ENCODE assay signal across 8 cellular contexts in the genomic region with DNA sequence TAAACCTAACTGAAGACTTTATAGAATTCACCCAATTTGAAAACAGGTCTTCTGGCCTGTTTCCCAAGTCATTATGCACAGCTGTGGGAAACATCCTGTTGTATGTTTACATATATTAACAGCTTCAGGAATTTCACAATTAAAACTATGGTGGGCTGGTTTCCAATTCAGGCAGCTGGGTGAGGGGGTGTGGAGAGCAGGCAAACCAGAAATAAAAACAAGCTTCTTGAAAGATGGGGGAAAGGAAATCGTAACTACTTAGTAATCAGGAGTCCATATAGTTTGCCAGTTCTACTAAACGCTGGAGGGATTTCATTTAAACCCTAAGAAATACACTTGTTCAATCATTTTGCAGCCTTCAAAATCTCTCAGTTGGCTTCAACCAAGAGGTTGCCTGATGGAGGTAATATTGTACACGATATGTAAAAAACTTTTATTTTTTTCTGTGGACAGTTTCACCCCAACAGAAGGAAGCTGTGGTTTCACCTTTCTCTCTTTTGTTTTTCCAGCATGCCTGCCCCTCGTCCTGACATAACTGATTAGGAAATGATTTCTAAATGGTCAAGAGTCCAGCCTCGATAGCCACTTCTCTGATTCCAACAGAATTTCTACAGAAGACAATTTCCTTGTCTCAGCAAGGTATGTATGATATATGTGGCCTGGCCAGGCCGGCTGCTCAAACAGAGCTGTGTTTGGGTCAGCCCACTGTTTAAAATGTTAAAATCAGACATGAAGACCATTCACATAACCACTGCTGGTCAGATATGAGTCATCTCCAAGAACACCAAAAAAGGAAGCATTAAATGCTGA. TPM values are rescaled to one million over a fixed set of nuclear protein-coding genes. Genes with fewer than 3 reads are reported as not detected.
DNase-seq lines count a peak whose midpoint lies in the region; ATAC-seq and TF ChIP-seq lines count a peak whose summit lies in the region.

No MANE protein-coding gene starts in this region.

- no peak for TF ChIP-seq POLR2A in prostate gland (IDR thresholded peaks at IDR 0.05)

- H3K9me3 ChIP-seq in duodenal mucosa (ENCODE audit: control insufficient read depth in 1 of 2, low read length in 2 of 2) (no peaks in the 10 kb centered on the region), prostate gland (no peaks in the 10 kb centered on the region)

- no peak overlapping the region for H3K9ac ChIP-seq in duodenal mucosa (ENCODE audit: low read depth in 1 of 2, low read length in 2 of 2)

- ATAC-seq in GM21825 (IDR thresholded peaks at IDR 0.05; ENCODE audit: unreplicated experiment) (peak; percentile 76), HG03039 (IDR thresholded peaks at IDR 0.05; ENCODE audit: unreplicated experiment) (no peak)

- H3K4me1 ChIP-seq in duodenal mucosa (ENCODE audit: control insufficient read depth in 1 of 2, insufficient read depth in 2 of 2, low read length in 2 of 2) (peaks cover 25 to 42% of the 10 kb centered on the region in 2 donors), prostate gland (replicated peaks) (peaks cover 4% of the 10 kb centered on the region)

- H3K27ac ChIP-seq in duodenal mucosa (ENCODE audit: low read depth, low read length) (peak overlapping the region; percentile 27), prostate gland (peak overlapping the region; percentile 47 to 58)

- H3K4me3 ChIP-seq in duodenal mucosa (ENCODE audit: low read depth in 1 of 2, low read length in 2 of 2) (no peak overlapping the region), prostate gland (no peak overlapping the region)

- H3K36me3 ChIP-seq in duodenal mucosa (ENCODE audit: control insufficient read depth in 1 of 2, insufficient read depth in 2 of 2, low read length in 2 of 2) (no peaks in the 10 kb centered on the region), prostate gland (no peaks in the 10 kb centered on the region)

- 17% methylated on average over 6 of the region's 6 CpGs for WGBS in prostate gland

- intact Hi-C loops in prostate gland (cut with DNase I): no loop called here

- DNase-seq in COR-L47 (lab: John Stamatoyannopoulos, UW) (peak; percentile 84), NCI-H1694 treated with DMSO at 0.1 percent for 48 hours (lab: John Stamatoyannopoulos, UW) (peak; percentile 24), prostate gland (ENCODE audit: low spot score) (no peak), NCI-H187 treated with DMSO at 0.1 percent for 48 hours (lab: John Stamatoyannopoulos, UW) (no peak)
- DNase-seq in activated CD4-positive, alpha-beta T cell treated with anti-CD3 and anti-CD28 coated beads, Interleukin-2, amount 50 U/mL, for 4 hours: no peak

- no peak for TF ChIP-seq CTCF in prostate gland (IDR thresholded peaks at IDR 0.05)

- H3K27me3 ChIP-seq in duodenal mucosa (ENCODE audit: control insufficient read depth in 1 of 2, insufficient read depth in 2 of 2, low read length in 2 of 2): no peaks in the 10 kb centered on the region
- no peaks in the 10 kb centered on the region for H3K27me3 ChIP-seq in prostate gland (replicated peaks; ENCODE audit: insufficient read depth)

RNA-seq across cellular contexts. Expression of a gene that starts 22.6 kb away (rescaled TPM):
- total RNA-seq in prostate gland: 100 to 1,000 TPM in 1 of 2 donors, 10 to 100 TPM in 1; 33.5 to 103 TPM

Comparison
In these comparisons a context has a peak if more than half of its experiments do, and no peak if none do; other contexts are left out.
1. DNase-seq: peak in COR-L47 (single experiment) and NCI-H1694 treated with DMSO at 0.1 percent for 48 hours (single experiment); none in prostate gland (single experiment), activated CD4-positive, alpha-beta T cell treated with anti-CD3 and anti-CD28 coated beads, Interleukin-2, amount 50 U/mL, for 4 hours (0 of 2) and NCI-H187 treated with DMSO at 0.1 percent for 48 hours (single experiment).